8 cellular contexts compared by ENCODE assay signal in genomic region chr10:91251430-91252056, GRCh38. TPM values are rescaled to one million over a fixed set of nuclear protein-coding genes. Genes with fewer than 3 reads are reported as not detected.
DNase-seq lines count a peak whose midpoint lies in the region; ATAC-seq, FAIRE-seq and TF ChIP-seq lines count a peak whose summit lies in the region.

No MANE protein-coding gene starts in this region.

- no peak overlapping the region for H2AFZ ChIP-seq in H9 (ENCODE audit: low read length)

- H4K20me1 ChIP-seq in H9 (ENCODE audit: control insufficient read depth, insufficient read depth, insufficient read length), result no peaks in the 10 kb centered on the region

- 0 out of 7 replicates have a peak, but pooled peaks cover 0 to 1% (median 0%) of the 10 kb centered on the region in 3 experiments for H3K36me3 Mint-ChIP-seq in H9 (ENCODE audit: insufficient read depth in 1 of 3, low read depth in 3 of 3)
- H3K36me3 Mint-ChIP-seq in mesothelial cell of epicardium, result peaks cover 24% of the 10 kb centered on the region
- peaks cover 36 to 43% of the 10 kb centered on the region in 2 donors for H3K36me3 Mint-ChIP-seq in stimulated activated naive B cell treated with anti-CD40 and anti-IgM and Interleukin-4, amounts not matched to agents 10 μg/mL and 1 μg/mL and 100 μg/mL, for 72 hours

- no peaks in the 10 kb centered on the region for H3K4me1 ChIP-seq in H9 (ENCODE audit: insufficient read depth, low read length)

- no peak overlapping the region for H3K27ac ChIP-seq in H9 (ENCODE audit: insufficient read length, low read depth, low read length)

- no peak overlapping the region for H3K27ac Mint-ChIP-seq in H9
- H3K27ac Mint-ChIP-seq in mesothelial cell of epicardium, result no peak overlapping the region
- no peak overlapping the region for H3K27ac Mint-ChIP-seq in stimulated activated naive B cell treated with anti-CD40 and anti-IgM and Interleukin-4, amounts not matched to agents 10 μg/mL and 1 μg/mL and 100 μg/mL, for 72 hours

- peak; percentile 4 for DNase-seq in DMS 273 treated with DMSO at 0.1 percent for 48 hours (lab: John Stamatoyannopoulos, UW)
- DNase-seq in H9, result no peak
- peak; percentile 18 for DNase-seq in NCI-H226
- DNase-seq in activated CD4-positive, alpha-beta T cell treated with anti-CD3 and anti-CD28 coated beads, Interleukin-2, amount 50 U/mL, for 4 hours, result peak; percentile 34 to 37
- peak; percentile 21 to 48 for DNase-seq in mesothelial cell of epicardium (ENCODE audit: low spot score in 2 of 2, unreplicated experiment in 2 of 2)
- peak; percentile 22 for DNase-seq in stimulated activated naive B cell treated with anti-CD40 and anti-IgM and Interleukin-4, amounts not matched to agents 10 μg/mL and 1 μg/mL and 100 μg/mL, for 72 hours

- H3T11ph ChIP-seq in H9 (ENCODE audit: low read length), result no peak overlapping the region

- H3K18ac ChIP-seq in H9 (ENCODE audit: insufficient read length, low read depth, low read length), result no peak overlapping the region

- no peak overlapping the region for H3K4ac ChIP-seq in H9 (ENCODE audit: low read depth, low read length)

- no peak overlapping the region for H2AK5ac ChIP-seq in H9 (ENCODE audit: insufficient read length, low read length)

- no peaks in the 10 kb centered on the region for H3K23me2 ChIP-seq in H9 (ENCODE audit: insufficient read length, low read depth, low read length, poor library complexity, severe bottlenecking)

- H4K5ac ChIP-seq in H9 (ENCODE audit: insufficient read length, low read depth, low read length), result no peak overlapping the region

- H3K4me3 Mint-ChIP-seq in H9, result no peak overlapping the region
- H3K4me3 Mint-ChIP-seq in mesothelial cell of epicardium, result no peak overlapping the region
- H3K4me3 Mint-ChIP-seq in stimulated activated naive B cell treated with anti-CD40 and anti-IgM and Interleukin-4, amounts not matched to agents 10 μg/mL and 1 μg/mL and 100 μg/mL, for 72 hours, result no peak overlapping the region

- H3K9me3 ChIP-seq in H9 (ENCODE audit: control insufficient read depth, low read depth, low read length), result no peaks in the 10 kb centered on the region

- no peak overlapping the region for H4K8ac ChIP-seq in H9 (replicated peaks; ENCODE audit: insufficient read length, low read depth, low read length)

- peak; percentile 96 for FAIRE-seq in endometrium (lab: Jason Lieb, UNC)

- no peak overlapping the region for H3K14ac ChIP-seq in H9 (ENCODE audit: insufficient read depth, low read length)

- no peak overlapping the region for H3K23ac ChIP-seq in H9 (ENCODE audit: insufficient read length, low read depth, low read length)

- H2BK15ac ChIP-seq in H9 (ENCODE audit: low read depth, low read length), result no peak overlapping the region

- peak; percentile 67 for ATAC-seq in stimulated activated naive B cell treated with anti-CD40 and anti-IgM and Interleukin-4, amounts not matched to agents 10 μg/mL and 1 μg/mL and 100 μg/mL, for 72 hours (replicated peaks)
- no peak for ATAC-seq in GM19351 (IDR thresholded peaks at IDR 0.05; ENCODE audit: unreplicated experiment)

- no peak overlapping the region for H2BK12ac ChIP-seq in H9 (ENCODE audit: insufficient read length, low read depth, low read length)

- H3K79me2 ChIP-seq in H9 (ENCODE audit: insufficient read depth, low read length), result no peaks in the 10 kb centered on the region

- H2BK20ac ChIP-seq in H9 (ENCODE audit: low read depth, low read length, poor library complexity, severe bottlenecking), result no peak overlapping the region

- no peaks in the 10 kb centered on the region for H3K27me3 ChIP-seq in H9 (ENCODE audit: insufficient read depth, low read length)

- H3K79me1 ChIP-seq in H9 (ENCODE audit: insufficient read depth, low read depth, low read length, poor library complexity, severe bottlenecking), result no peaks in the 10 kb centered on the region

- peaks cover 1% of the 10 kb centered on the region; the same call in 1 of the 2 replicates for H3K27me3 Mint-ChIP-seq in H9 (ENCODE audit: low read depth)
- no peaks in the 10 kb centered on the region for H3K27me3 Mint-ChIP-seq in mesothelial cell of epicardium (ENCODE audit: low read depth)
- no peaks in the 10 kb centered on the region for H3K27me3 Mint-ChIP-seq in stimulated activated naive B cell treated with anti-CD40 and anti-IgM and Interleukin-4, amounts not matched to agents 10 μg/mL and 1 μg/mL and 100 μg/mL, for 72 hours

- TF ChIP-seq CTCF in H9 (conservative IDR thresholded peaks at IDR 0.05) (peak; percentile 97), mesothelial cell of epicardium (IDR thresholded peaks at IDR 0.05; ENCODE audit: unreplicated experiment) (peak; percentile 90)

- H3K9me3 Mint-ChIP-seq in H9, result peaks cover 3 to 4% of the 10 kb centered on the region in 2 experiments; a peak in 2 of 5 replicates
- peaks cover 6% of the 10 kb centered on the region for H3K9me3 Mint-ChIP-seq in mesothelial cell of epicardium
- H3K9me3 Mint-ChIP-seq in stimulated activated naive B cell treated with anti-CD40 and anti-IgM and Interleukin-4, amounts not matched to agents 10 μg/mL and 1 μg/mL and 100 μg/mL, for 72 hours, result no peaks in the 10 kb centered on the region

- H3K4me2 ChIP-seq in H9 (ENCODE audit: insufficient read depth, insufficient read length, low read length), result no peak overlapping the region

- no peak overlapping the region for H3K56ac ChIP-seq in H9 (ENCODE audit: insufficient read length, low read depth, low read length)

- H2BK120ac ChIP-seq in H9 (ENCODE audit: low read depth, low read length, poor library complexity, severe bottlenecking), result no peak overlapping the region

- H3K9ac ChIP-seq in H9 (ENCODE audit: extremely low read depth, insufficient read length, low read length), result no peak overlapping the region

- no peak overlapping the region for H4K91ac ChIP-seq in H9 (ENCODE audit: insufficient read length, low read depth, low read length)

- no peak overlapping the region for H2BK5ac ChIP-seq in H9 (ENCODE audit: insufficient read length, low read length)

- H3K4me1 Mint-ChIP-seq in H9 (no peaks in the 10 kb centered on the region), mesothelial cell of epicardium (no peaks in the 10 kb centered on the region)
- H3K4me1 Mint-ChIP-seq in stimulated activated naive B cell treated with anti-CD40 and anti-IgM and Interleukin-4, amounts not matched to agents 10 μg/mL and 1 μg/mL and 100 μg/mL, for 72 hours, result peaks cover 12 to 13% of the 10 kb centered on the region in 2 donors

RNA-seq across cellular contexts. Expression of gene PCGF5, which starts 31.1 kb away (rescaled TPM):
- total RNA-seq in H9 (2021) (6.9 and 8.2 TPM in 2 replicates), mesothelial cell of epicardium (11.4 to 13.6 TPM (median 11.6 TPM) in 3 replicates)
